ENCODE assay signal across 15 cellular contexts in genomic region chr14:98940693-98941437, GRCh38.
DNase-seq lines count a peak whose midpoint lies in the region; ATAC-seq lines count a peak whose summit lies in the region.
"Had no signal": no experiment of that assay in that cellular context is flagged by ENCODE, and none has a peak within 500 bp of the region (broad histone marks: within the 10 kb centered on the region; RNA-seq: fewer than 3 reads in every experiment).

No MANE protein-coding gene starts in this region.

- no peak overlapping the region for H3K27ac Mint-ChIP-seq in activated T-cell treated with anti-CD3 and anti-CD28 coated beads, Interleukin-2, amount 50 U/mL, for 24 hours
- H3K27ac Mint-ChIP-seq in stimulated activated naive CD8-positive, alpha-beta T cell treated with anti-CD3 and anti-CD28 coated beads, Interleukin-15, amount 100 ng/mL, for 72 hours: no peak overlapping the region
- H3K27ac Mint-ChIP-seq in stimulated activated effector memory CD8-positive, alpha-beta T cell treated with anti-CD3 and anti-CD28 coated beads, Interleukin-12 subunit alpha, Interleukin-12 subunit beta, amount 100 ng/mL, for 72 hours: no peak overlapping the region
- H3K27ac Mint-ChIP-seq: CD4-positive, alpha-beta memory T cell had no signal

- peak; percentile 25 for DNase-seq in activated T-cell treated with anti-CD3 and anti-CD28 coated beads, Interleukin-2, amount 50 U/mL, for 24 hours
- no peak for DNase-seq in activated T-cell treated with anti-CD3 and anti-CD28 coated beads, Interleukin-2, amount 50 U/mL, for 48 hours
- DNase-seq in stimulated activated naive CD8-positive, alpha-beta T cell treated with anti-CD3 and anti-CD28 coated beads, Interleukin-15, amount 100 ng/mL, for 72 hours: no peak
- no peak for DNase-seq in stimulated activated naive CD8-positive, alpha-beta T cell treated with anti-CD3 and anti-CD28 coated beads, Interleukin-15, Interleukin-2, amounts not matched to agents 100 U/mL and 50 U/mL, for 24 hours
- DNase-seq in mesenteric fat pad (ENCODE audit: low spot score): peak; percentile 35
- DNase-seq in stimulated activated effector memory CD8-positive, alpha-beta T cell treated with anti-CD3 and anti-CD28 coated beads, Interleukin-12 subunit alpha, Interleukin-12 subunit beta, amount 100 ng/mL, for 72 hours (ENCODE audit: low spot score in 2 of 2): no peak
- no peak for DNase-seq in stimulated activated naive CD4-positive, alpha-beta T cell treated with Interleukin-2 at 50 U/mL for 16 hours (lab: John Stamatoyannopoulos, UW)
- DNase-seq: BE2C; CD4-positive, alpha-beta memory T cell; DMS79; GM23248 had no signal

- H3K4me3 Mint-ChIP-seq in activated T-cell treated with anti-CD3 and anti-CD28 coated beads, Interleukin-2, amount 50 U/mL, for 24 hours: no peak overlapping the region
- H3K4me3 Mint-ChIP-seq in stimulated activated naive CD8-positive, alpha-beta T cell treated with anti-CD3 and anti-CD28 coated beads, Interleukin-15, amount 100 ng/mL, for 72 hours: no peak overlapping the region
- H3K4me3 Mint-ChIP-seq in stimulated activated effector memory CD8-positive, alpha-beta T cell treated with anti-CD3 and anti-CD28 coated beads, Interleukin-12 subunit alpha, Interleukin-12 subunit beta, amount 100 ng/mL, for 72 hours: no peak overlapping the region

- peaks cover 60% of the 10 kb centered on the region for H3K4me1 Mint-ChIP-seq in activated T-cell treated with anti-CD3 and anti-CD28 coated beads, Interleukin-2, amount 50 U/mL, for 24 hours (ENCODE audit: low read depth)
- H3K4me1 Mint-ChIP-seq in stimulated activated naive CD8-positive, alpha-beta T cell treated with anti-CD3 and anti-CD28 coated beads, Interleukin-15, amount 100 ng/mL, for 72 hours: peaks cover 50% of the 10 kb centered on the region
- peaks cover 28% of the 10 kb centered on the region for H3K4me1 Mint-ChIP-seq in stimulated activated effector memory CD8-positive, alpha-beta T cell treated with anti-CD3 and anti-CD28 coated beads, Interleukin-12 subunit alpha, Interleukin-12 subunit beta, amount 100 ng/mL, for 72 hours

- ATAC-seq in stimulated activated naive CD8-positive, alpha-beta T cell treated with anti-CD3 and anti-CD28 coated beads, Interleukin-15, amount 100 ng/mL, for 72 hours: peak; percentile 57
- no peak for ATAC-seq in stimulated activated naive CD8-positive, alpha-beta T cell treated with anti-CD3 and anti-CD28 coated beads, Interleukin-15, Interleukin-2, amounts not matched to agents 100 U/mL and 50 U/mL, for 24 hours
- ATAC-seq in stimulated activated effector memory CD8-positive, alpha-beta T cell treated with anti-CD3 and anti-CD28 coated beads, Interleukin-12 subunit alpha, Interleukin-12 subunit beta, amount 100 ng/mL, for 72 hours: peak; percentile 71
- no peak for ATAC-seq in HG03175 (IDR thresholded peaks at IDR 0.05; ENCODE audit: unreplicated experiment)
- ATAC-seq: A549, GM12878, HCT116 had no signal

- H3K9me3 Mint-ChIP-seq in activated T-cell treated with anti-CD3 and anti-CD28 coated beads, Interleukin-2, amount 50 U/mL, for 24 hours: peaks cover 4% of the 10 kb centered on the region
- peaks cover 4 to 11% of the 10 kb centered on the region in 2 donors for H3K9me3 Mint-ChIP-seq in stimulated activated naive CD8-positive, alpha-beta T cell treated with anti-CD3 and anti-CD28 coated beads, Interleukin-15, amount 100 ng/mL, for 72 hours
- no peaks in the 10 kb centered on the region for H3K9me3 Mint-ChIP-seq in stimulated activated effector memory CD8-positive, alpha-beta T cell treated with anti-CD3 and anti-CD28 coated beads, Interleukin-12 subunit alpha, Interleukin-12 subunit beta, amount 100 ng/mL, for 72 hours
- H3K9me3 Mint-ChIP-seq: CD4-positive, alpha-beta memory T cell had no signal

- H3K27me3 Mint-ChIP-seq in activated T-cell treated with anti-CD3 and anti-CD28 coated beads, Interleukin-2, amount 50 U/mL, for 24 hours: no peaks in the 10 kb centered on the region
- no peaks in the 10 kb centered on the region for H3K27me3 Mint-ChIP-seq in stimulated activated naive CD8-positive, alpha-beta T cell treated with anti-CD3 and anti-CD28 coated beads, Interleukin-15, amount 100 ng/mL, for 72 hours
- H3K27me3 Mint-ChIP-seq: CD4-positive, alpha-beta memory T cell had no signal

- H3K36me3 Mint-ChIP-seq in activated T-cell treated with anti-CD3 and anti-CD28 coated beads, Interleukin-2, amount 50 U/mL, for 24 hours (ENCODE audit: low read depth): no peaks in the 10 kb centered on the region
- no peaks in the 10 kb centered on the region for H3K36me3 Mint-ChIP-seq in stimulated activated effector memory CD8-positive, alpha-beta T cell treated with anti-CD3 and anti-CD28 coated beads, Interleukin-12 subunit alpha, Interleukin-12 subunit beta, amount 100 ng/mL, for 72 hours
- H3K36me3 Mint-ChIP-seq: CD4-positive, alpha-beta memory T cell had no signal

Comparison
In these comparisons a context has a peak if more than half of its experiments do, and no peak if none do; other contexts are left out.
1. DNase-seq: peak in activated T-cell treated with anti-CD3 and anti-CD28 coated beads, Interleukin-2, amount 50 U/mL, for 24 hours (single experiment) and mesenteric fat pad (single experiment); none in activated T-cell treated with anti-CD3 and anti-CD28 coated beads, Interleukin-2, amount 50 U/mL, for 48 hours (0 of 2), stimulated activated naive CD8-positive, alpha-beta T cell treated with anti-CD3 and anti-CD28 coated beads, Interleukin-15, amount 100 ng/mL, for 72 hours (0 of 2), stimulated activated naive CD8-positive, alpha-beta T cell treated with anti-CD3 and anti-CD28 coated beads, Interleukin-15, Interleukin-2, amounts not matched to agents 100 U/mL and 50 U/mL, for 24 hours (single experiment), stimulated activated effector memory CD8-positive, alpha-beta T cell treated with anti-CD3 and anti-CD28 coated beads, Interleukin-12 subunit alpha, Interleukin-12 subunit beta, amount 100 ng/mL, for 72 hours (0 of 2) and stimulated activated naive CD4-positive, alpha-beta T cell treated with Interleukin-2 at 50 U/mL for 16 hours (single experiment).
2. ATAC-seq: peak in stimulated activated naive CD8-positive, alpha-beta T cell treated with anti-CD3 and anti-CD28 coated beads, Interleukin-15, amount 100 ng/mL, for 72 hours (single experiment) and stimulated activated effector memory CD8-positive, alpha-beta T cell treated with anti-CD3 and anti-CD28 coated beads, Interleukin-12 subunit alpha, Interleukin-12 subunit beta, amount 100 ng/mL, for 72 hours (single experiment); none in stimulated activated naive CD8-positive, alpha-beta T cell treated with anti-CD3 and anti-CD28 coated beads, Interleukin-15, Interleukin-2, amounts not matched to agents 100 U/mL and 50 U/mL, for 24 hours (single experiment) and HG03175 (single experiment).